1 cellular context compared by ENCODE assay signal in the genomic region with DNA sequence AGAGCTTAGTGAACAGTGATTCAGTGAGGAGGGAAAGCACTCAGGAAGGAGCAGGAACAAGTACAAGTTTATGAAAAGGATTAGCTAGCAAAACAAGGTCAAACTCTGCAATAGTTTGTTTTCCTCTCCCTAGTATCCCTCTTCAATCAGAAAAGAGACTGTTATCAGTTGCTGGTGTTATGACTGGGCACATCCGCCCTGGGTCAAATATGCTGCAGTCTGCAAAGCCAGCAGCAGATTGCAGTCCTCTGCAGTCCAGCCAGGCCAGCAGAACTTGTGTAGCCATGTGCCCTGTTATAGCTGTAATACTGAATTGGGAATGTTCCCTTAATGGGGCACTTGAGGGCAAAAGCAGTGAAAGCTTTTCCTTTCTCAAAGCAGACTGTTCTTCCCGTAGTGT.
TF ChIP-seq lines count a peak whose summit lies in the region.

No MANE protein-coding gene starts in this region.

TF ChIP-seq in endothelial cell of umbilical vein, 7 proteins besides CTCF, POLR2A, EP300 and RAD21:
- TF ChIP-seq FOS (IDR thresholded peaks at IDR 0.05; ENCODE audit: borderline replicate concordance, insufficient read depth, low read length), result peak; percentile 12
- TF ChIP-seq MYC (IDR thresholded peaks at IDR 0.05; ENCODE audit: low read depth, low read length), result no peak
- TF ChIP-seq JUN (IDR thresholded peaks at IDR 0.05; ENCODE audit: borderline replicate concordance, insufficient read depth, insufficient read length, low read depth), result no peak
- no peak for TF ChIP-seq EZH2 (IDR thresholded peaks at IDR 0.05; ENCODE audit: borderline replicate concordance, low read depth, low read length, severe bottlenecking)
- peak; percentile 94 for TF ChIP-seq GATA2 (IDR thresholded peaks at IDR 0.05; ENCODE audit: insufficient read depth, insufficient read length, low read depth, low read length)
